In genomic region chrX:63635750-63636149, GRCh38 we compare ENCODE assay signal across 4 cellular contexts.
"Had no signal": no experiment of that assay in that cellular context is flagged by ENCODE, and none has a peak within 500 bp of the region (broad histone marks: within the 10 kb centered on the region; RNA-seq: fewer than 3 reads in every experiment).

No MANE protein-coding gene starts in this region.

- H3K4me2 ChIP-seq: GM23338 had no signal

- ATAC-seq: GM23338 had no signal

- H3K27ac Mint-ChIP-seq: GM23338, H9 had no signal

- H3K4me1 Mint-ChIP-seq: GM23338, H9 had no signal

- H3K4me3 ChIP-seq: GM23338 had no signal

- DNase-seq: H9, HCEC 1CT, IMR-90 had no signal

- H3K4me3 Mint-ChIP-seq: GM23338, H9 had no signal

- H2AFZ ChIP-seq: GM23338 had no signal
